1 cellular context compared by ENCODE assay signal in genomic region chr11:77127969-77128691, GRCh38.
TF ChIP-seq lines count a peak whose summit lies in the region.

MYO7A (plus strand) TSS chr11:77128246; CDS start chr11:77130635, 2,389 bp downstream.

TF ChIP-seq in HepG2, 621 proteins besides CTCF, POLR2A, EP300 and RAD21 (continued from another document and continues in another):
- TF ChIP-seq TRIM22 (IDR thresholded peaks at IDR 0.05) (no peak), ZBED4 (CRISPR knock-in tag; IDR thresholded peaks at IDR 0.05; ENCODE audit: borderline replicate concordance) (no peak), ZNF251 (CRISPR knock-in tag; IDR thresholded peaks at IDR 0.05) (no peak), KAT7 (CRISPR knock-in tag; IDR thresholded peaks at IDR 0.05; ENCODE audit: borderline replicate concordance) (no peak), ZNF713 (CRISPR knock-in tag; IDR thresholded peaks at IDR 0.05) (no peak), UBTF (CRISPR knock-in tag; IDR thresholded peaks at IDR 0.05) (peak; percentile 30), PLRG1 (conservative IDR thresholded peaks at IDR 0.05) (no peak), POLR2AphosphoS2 (IDR thresholded peaks at IDR 0.05; ENCODE audit: low read depth, low read length) (no peak), ZNF224 (CRISPR knock-in tag; IDR thresholded peaks at IDR 0.05) (0 out of 2 replicates have a peak, but pooled peaks have one; percentile 53), ZNF232 (CRISPR knock-in tag; IDR thresholded peaks at IDR 0.05; ENCODE audit: borderline replicate concordance) (0 out of 2 replicates have a peak, but pooled peaks have one; percentile 24), SALL2 (CRISPR knock-in tag; IDR thresholded peaks at IDR 0.05) (no peak), MTERF4 (CRISPR knock-in tag; IDR thresholded peaks at IDR 0.05) (no peak), ZSCAN21 (CRISPR knock-in tag; IDR thresholded peaks at IDR 0.05; ENCODE audit: borderline replicate concordance) (peak; percentile 46; the same call in 1 of the 2 replicates), ZBTB10 (CRISPR knock-in tag; IDR thresholded peaks at IDR 0.05; ENCODE audit: borderline replicate concordance) (no peak), ZNF362 (CRISPR knock-in tag; IDR thresholded peaks at IDR 0.05; ENCODE audit: borderline replicate concordance) (no peak), ZNF329 (CRISPR knock-in tag; IDR thresholded peaks at IDR 0.05; ENCODE audit: low read depth) (no peak), ZSCAN29 (CRISPR knock-in tag; conservative IDR thresholded peaks at IDR 0.05) (0 out of 2 replicates have a peak, but pooled peaks have one; percentile 12), ZSCAN31 (CRISPR knock-in tag; IDR thresholded peaks at IDR 0.05; ENCODE audit: low read depth) (peak; percentile 91; the same call in 1 of the 2 replicates), ZNF644 (CRISPR knock-in tag; IDR thresholded peaks at IDR 0.05; ENCODE audit: low read depth) (no peak), ZNF552 (CRISPR knock-in tag; IDR thresholded peaks at IDR 0.05; ENCODE audit: borderline replicate concordance) (no peak), HNRNPL (IDR thresholded peaks at IDR 0.05; ENCODE audit: low read depth, low read length) (peak; percentile 92), ZKSCAN1 (IDR thresholded peaks at IDR 0.05; ENCODE audit: low read length) (no peak), ZNF83 (CRISPR knock-in tag; IDR thresholded peaks at IDR 0.05; ENCODE audit: borderline replicate concordance) (no peak), PAWR (CRISPR knock-in tag; IDR thresholded peaks at IDR 0.05; ENCODE audit: borderline replicate concordance) (no peak), AFF4 (CRISPR knock-in tag; IDR thresholded peaks at IDR 0.05) (no peak), CENPBD1 (CRISPR knock-in tag; IDR thresholded peaks at IDR 0.05; ENCODE audit: borderline replicate concordance, low read depth) (no peak), ZBTB44 (CRISPR knock-in tag; IDR thresholded peaks at IDR 0.05) (no peak), ZNF616 (CRISPR knock-in tag; IDR thresholded peaks at IDR 0.05; ENCODE audit: low read depth) (peak; percentile 35; the same call in 1 of the 2 replicates), ZNF343 (CRISPR knock-in tag; IDR thresholded peaks at IDR 0.05) (no peak; the same call in 1 of the 2 replicates), SMAD1 (CRISPR knock-in tag; IDR thresholded peaks at IDR 0.05; ENCODE audit: borderline replicate concordance, low read depth) (no peak), ZNF720 (CRISPR knock-in tag; IDR thresholded peaks at IDR 0.05) (no peak), ZNF75D (CRISPR knock-in tag; IDR thresholded peaks at IDR 0.05; ENCODE audit: borderline replicate concordance) (no peak), SNRNP70 (IDR thresholded peaks at IDR 0.05; ENCODE audit: low read depth, low read length) (no peak), DMTF1 (CRISPR knock-in tag; IDR thresholded peaks at IDR 0.05) (no peak), DPF2 (CRISPR knock-in tag; IDR thresholded peaks at IDR 0.05; ENCODE audit: borderline replicate concordance, low read depth) (no peak), HNF4G (IDR thresholded peaks at IDR 0.05; ENCODE audit: borderline replicate concordance, low read depth, low read length) (no peak), HNF4G (CRISPR knock-in tag; IDR thresholded peaks at IDR 0.05; ENCODE audit: borderline replicate concordance, low read depth) (0 out of 2 replicates have a peak, but pooled peaks have one; percentile 50)
